ENCODE assay signal across 25 cellular contexts in the genomic region with DNA sequence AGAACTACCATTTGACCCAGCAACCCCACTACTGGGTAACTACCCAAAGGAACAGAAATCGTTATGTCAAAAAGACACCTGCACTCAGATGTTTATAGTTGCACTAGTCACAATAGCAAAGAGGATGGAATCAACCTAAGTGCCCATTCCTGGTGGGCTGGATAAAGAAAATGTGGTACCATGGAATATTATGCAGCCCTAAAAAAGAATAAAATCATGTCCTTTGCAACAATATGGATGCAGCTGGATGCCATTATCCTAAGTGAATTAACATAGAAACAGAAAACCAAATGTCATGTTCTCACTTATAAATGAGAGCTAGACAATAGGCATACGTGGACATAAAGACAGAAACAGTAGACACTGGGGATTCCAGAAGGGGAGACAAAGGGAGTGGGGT.
"Had no signal": no experiment of that assay in that cellular context is flagged by ENCODE, and none has a peak within 500 bp of the region (broad histone marks: within the 10 kb centered on the region; RNA-seq: fewer than 3 reads in every experiment).

No MANE protein-coding gene starts in this region.

- H3K27ac ChIP-seq: adrenal gland, cardiac muscle cell, sigmoid colon, thyroid gland, WERI-Rb-1 had no signal

- H3K36me3 Mint-ChIP-seq: activated CD4-positive, alpha-beta memory T cell treated with anti-CD3 and anti-CD28 coated beads for 36 hours; brain; stimulated activated effector memory CD8-positive, alpha-beta T cell treated with anti-CD3 and anti-CD28 coated beads, Interleukin-12 subunit alpha, Interleukin-12 subunit beta, amount 100 ng/mL, for 72 hours had no signal

- H3K27me3 ChIP-seq: adrenal gland, cardiac muscle cell, sigmoid colon, thyroid gland had no signal

- H3K4me1 ChIP-seq: adrenal gland, sigmoid colon had no signal

- DNase-seq: activated CD4-positive, alpha-beta memory T cell treated with anti-CD3 and anti-CD28 coated beads for 36 hours; activated CD4-positive, alpha-beta T cell treated with anti-CD3 and anti-CD28 coated beads, Interleukin-2, amount 10 ng/mL, durations not matched to agents 24 days and 14 days; activated CD4-positive, CD25-positive, alpha-beta regulatory T cell treated with anti-CD3 and anti-CD28 coated beads, Interleukin-2, amount 50 U/mL, for 72 hours; activated CD8-positive, alpha-beta memory T cell treated with anti-CD3 and anti-CD28 coated beads, Interleukin-2, amount 50 U/mL, for 4 hours; activated effector memory CD4-positive, alpha-beta T cell treated with anti-CD3 and anti-CD28 coated beads, Interleukin-2, amount 50 U/mL, for 16 hours; activated naive CD4-positive, alpha-beta T cell treated with anti-CD3 and anti-CD28 coated beads for 36 hours; activated naive CD8-positive, alpha-beta T cell treated with anti-CD3 and anti-CD28 coated beads for 36 hours; activated T-cell treated with anti-CD3 and anti-CD28 coated beads, Interleukin-2, amount 50 U/mL, for 1 hour; adrenal gland; aorta; head of caudate nucleus; kidney glomerular epithelial cell; posterior cingulate gyrus; sigmoid colon; stimulated activated CD4-positive, alpha-beta T cell treated with anti-CD3 and anti-CD28 coated beads, Interleukin-4, amount 100 ng/mL, for 24 hours; T-helper 9 cell; WERI-Rb-1 had no signal

- H3K36me3 ChIP-seq: adrenal gland, cardiac muscle cell, sigmoid colon, thyroid gland, WERI-Rb-1 had no signal

- H3K9me3 ChIP-seq: adrenal gland, mucosa of descending colon, thyroid gland had no signal

- H3K27me3 Mint-ChIP-seq: activated CD4-positive, alpha-beta memory T cell treated with anti-CD3 and anti-CD28 coated beads for 36 hours; activated naive CD8-positive, alpha-beta T cell treated with anti-CD3 and anti-CD28 coated beads for 36 hours; stimulated activated naive CD8-positive, alpha-beta T cell treated with anti-CD3 and anti-CD28 coated beads, Interleukin-15, Interleukin-2, amounts not matched to agents 100 ng/mL and 50 ng/mL, for 24 hours had no signal

- H3K4me3 Mint-ChIP-seq: activated CD4-positive, alpha-beta memory T cell treated with anti-CD3 and anti-CD28 coated beads for 36 hours; activated CD4-positive, alpha-beta T cell treated with anti-CD3 and anti-CD28 coated beads, Interleukin-2, amount 10 ng/mL, durations not matched to agents 24 days and 14 days; activated naive CD4-positive, alpha-beta T cell treated with anti-CD3 and anti-CD28 coated beads for 36 hours; activated naive CD8-positive, alpha-beta T cell treated with anti-CD3 and anti-CD28 coated beads for 36 hours; activated T-helper 1 cell treated with anti-CD3 and anti-CD28 coated beads, Interleukin-12 subunit alpha, Interleukin-12 subunit beta, Interleukin-2, Interleukin-4 antibody, amounts not matched to agents 30 ng/mL and 10 ng/mL and 1 ng/mL, durations not matched to agents 14 hours and 24 hours and 36 hours; brain; natural killer cell treated with Interleukin-12 subunit alpha and Interleukin-12 subunit beta and Interleukin-15 and Interleukin-18, amount 100 ng/mL, for 72 hours; stimulated activated effector memory CD8-positive, alpha-beta T cell treated with anti-CD3 and anti-CD28 coated beads, Interleukin-12 subunit alpha, Interleukin-12 subunit beta, amount 100 ng/mL, for 72 hours; stimulated activated naive CD8-positive, alpha-beta T cell treated with anti-CD3 and anti-CD28 coated beads, Interleukin-15, Interleukin-2, amounts not matched to agents 100 ng/mL and 50 ng/mL, for 24 hours had no signal

- H3K4me3 ChIP-seq: adrenal gland, cardiac muscle cell, mucosa of descending colon, sigmoid colon, thyroid gland had no signal

- H3K27ac Mint-ChIP-seq: activated CD4-positive, alpha-beta memory T cell treated with anti-CD3 and anti-CD28 coated beads for 36 hours; activated CD4-positive, alpha-beta T cell treated with anti-CD3 and anti-CD28 coated beads, Interleukin-2, amount 10 ng/mL, durations not matched to agents 24 days and 14 days; activated naive CD4-positive, alpha-beta T cell treated with anti-CD3 and anti-CD28 coated beads for 36 hours; activated naive CD8-positive, alpha-beta T cell treated with anti-CD3 and anti-CD28 coated beads for 36 hours; activated T-helper 1 cell treated with anti-CD3 and anti-CD28 coated beads, Interleukin-12 subunit alpha, Interleukin-12 subunit beta, Interleukin-2, Interleukin-4 antibody, amounts not matched to agents 30 ng/mL and 10 ng/mL and 1 ng/mL, durations not matched to agents 14 hours and 24 hours and 36 hours; natural killer cell treated with Interleukin-12 subunit alpha and Interleukin-12 subunit beta and Interleukin-15 and Interleukin-18, amount 100 ng/mL, for 72 hours; stimulated activated effector memory CD8-positive, alpha-beta T cell treated with anti-CD3 and anti-CD28 coated beads, Interleukin-12 subunit alpha, Interleukin-12 subunit beta, amount 100 ng/mL, for 72 hours; stimulated activated naive CD8-positive, alpha-beta T cell treated with anti-CD3 and anti-CD28 coated beads, Interleukin-15, Interleukin-2, amounts not matched to agents 100 ng/mL and 50 ng/mL, for 24 hours had no signal

- ATAC-seq: natural killer cell treated with Interleukin-12 subunit alpha and Interleukin-12 subunit beta and Interleukin-15 and Interleukin-18, amount 100 ng/mL, for 72 hours; stimulated activated effector memory CD8-positive, alpha-beta T cell treated with anti-CD3 and anti-CD28 coated beads, Interleukin-12 subunit alpha, Interleukin-12 subunit beta, amount 100 ng/mL, for 72 hours had no signal
